In genomic region chr10:52639652-52640051, GRCh38 we compare ENCODE assay signal across 1 cellular context.
TF ChIP-seq lines count a peak whose summit lies in the region.

No MANE protein-coding gene starts in this region.

TF ChIP-seq in SK-N-SH, 30 proteins besides CTCF, POLR2A, EP300 and RAD21 (continued from another document):
- TF ChIP-seq, protein P1, sequence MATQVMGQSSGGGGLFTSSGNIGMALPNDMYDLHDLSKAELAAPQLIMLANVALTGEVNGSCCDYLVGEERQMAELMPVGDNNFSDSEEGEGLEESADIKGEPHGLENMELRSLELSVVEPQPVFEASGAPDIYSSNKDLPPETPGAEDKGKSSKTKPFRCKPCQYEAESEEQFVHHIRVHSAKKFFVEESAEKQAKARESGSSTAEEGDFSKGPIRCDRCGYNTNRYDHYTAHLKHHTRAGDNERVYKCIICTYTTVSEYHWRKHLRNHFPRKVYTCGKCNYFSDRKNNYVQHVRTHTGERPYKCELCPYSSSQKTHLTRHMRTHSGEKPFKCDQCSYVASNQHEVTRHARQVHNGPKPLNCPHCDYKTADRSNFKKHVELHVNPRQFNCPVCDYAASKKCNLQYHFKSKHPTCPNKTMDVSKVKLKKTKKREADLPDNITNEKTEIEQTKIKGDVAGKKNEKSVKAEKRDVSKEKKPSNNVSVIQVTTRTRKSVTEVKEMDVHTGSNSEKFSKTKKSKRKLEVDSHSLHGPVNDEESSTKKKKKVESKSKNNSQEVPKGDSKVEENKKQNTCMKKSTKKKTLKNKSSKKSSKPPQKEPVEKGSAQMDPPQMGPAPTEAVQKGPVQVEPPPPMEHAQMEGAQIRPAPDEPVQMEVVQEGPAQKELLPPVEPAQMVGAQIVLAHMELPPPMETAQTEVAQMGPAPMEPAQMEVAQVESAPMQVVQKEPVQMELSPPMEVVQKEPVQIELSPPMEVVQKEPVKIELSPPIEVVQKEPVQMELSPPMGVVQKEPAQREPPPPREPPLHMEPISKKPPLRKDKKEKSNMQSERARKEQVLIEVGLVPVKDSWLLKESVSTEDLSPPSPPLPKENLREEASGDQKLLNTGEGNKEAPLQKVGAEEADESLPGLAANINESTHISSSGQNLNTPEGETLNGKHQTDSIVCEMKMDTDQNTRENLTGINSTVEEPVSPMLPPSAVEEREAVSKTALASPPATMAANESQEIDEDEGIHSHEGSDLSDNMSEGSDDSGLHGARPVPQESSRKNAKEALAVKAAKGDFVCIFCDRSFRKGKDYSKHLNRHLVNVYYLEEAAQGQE (IDR thresholded peaks at IDR 0.05; ENCODE audit: low read depth, low read length): no peak
- TF ChIP-seq RFX5 (IDR thresholded peaks at IDR 0.05; ENCODE audit: low read length): no peak
- TF ChIP-seq SMC3 (IDR thresholded peaks at IDR 0.05; ENCODE audit: low read depth, low read length): no peak
- no peak for TF ChIP-seq SIN3A (IDR thresholded peaks at IDR 0.05; ENCODE audit: borderline replicate concordance, low read depth, low read length)
- TF ChIP-seq PBX3 (IDR thresholded peaks at IDR 0.05): peak; percentile 16; the same call in 1 of the 2 replicates
- no peak for TF ChIP-seq FOXJ3 (CRISPR knock-in tag; IDR thresholded peaks at IDR 0.05)
- TF ChIP-seq POLR2AphosphoS5 (IDR thresholded peaks at IDR 0.05; ENCODE audit: low read depth, low read length): no peak; the same call in 1 of the 2 replicates
TF ChIP-seq in SK-N-SH: peak in this region for 7.
